In genomic region chr3:8822141-8822540, GRCh38 we compare ENCODE assay signal across 21 cellular contexts. TPM values are rescaled to one million over a fixed set of nuclear protein-coding genes. Genes with fewer than 3 reads are reported as not detected.
DNase-seq lines count a peak whose midpoint lies in the region; ATAC-seq lines count a peak whose summit lies in the region.
"Had no signal": no experiment of that assay in that cellular context is flagged by ENCODE, and none has a peak within 500 bp of the region (broad histone marks: within the 10 kb centered on the region; RNA-seq: fewer than 3 reads in every experiment).

No MANE protein-coding gene starts in this region.

- H2AFZ ChIP-seq in ACC112 (ENCODE audit: low read length, unreplicated experiment) = peak overlapping the region; percentile 28

- H3K27me3 ChIP-seq in ACC112 (ENCODE audit: insufficient read depth, low read length) = no peaks in the 10 kb centered on the region
- H3K27me3 ChIP-seq: gastrocnemius medialis, upper lobe of left lung had no signal

- no peak overlapping the region for H3K27ac Mint-ChIP-seq in activated CD4-positive, alpha-beta T cell treated with anti-CD3 and anti-CD28 coated beads, Interleukin-2, amount 10 ng/mL, durations not matched to agents 24 days and 14 days
- H3K27ac Mint-ChIP-seq: activated CD4-positive, alpha-beta T cell treated with anti-CD3 and anti-CD28 coated beads for 36 hours; brain; naive B cell had no signal

- peaks cover 20% of the 10 kb centered on the region for H3K9me3 Mint-ChIP-seq in activated CD4-positive, alpha-beta T cell treated with anti-CD3 and anti-CD28 coated beads, Interleukin-2, amount 10 ng/mL, durations not matched to agents 24 days and 14 days

- no peaks in the 10 kb centered on the region for H3K79me2 ChIP-seq in ACC112 (ENCODE audit: control insufficient read depth, insufficient read depth, low read length, unreplicated experiment)

- H3K36me3 Mint-ChIP-seq in activated CD4-positive, alpha-beta T cell treated with anti-CD3 and anti-CD28 coated beads, Interleukin-2, amount 10 ng/mL, durations not matched to agents 24 days and 14 days (ENCODE audit: low read depth) = peaks cover 1% of the 10 kb centered on the region

- H3K4me3 ChIP-seq in ACC112 (ENCODE audit: low read depth, low read length) = no peak overlapping the region
- H3K4me3 ChIP-seq: gastrocnemius medialis, GM12878, lower lobe of right lung, upper lobe of left lung had no signal

- intact Hi-C loops in activated CD4-positive, alpha-beta T cell treated with anti-CD3 and anti-CD28 coated beads, Interleukin-2, amount 10 ng/mL, durations not matched to agents 24 days and 14 days (cut with micrococcal nuclease) = no loop called here

- no peaks in the 10 kb centered on the region for H3K27me3 Mint-ChIP-seq in activated CD4-positive, alpha-beta T cell treated with anti-CD3 and anti-CD28 coated beads, Interleukin-2, amount 10 ng/mL, durations not matched to agents 24 days and 14 days
- H3K27me3 Mint-ChIP-seq: activated CD4-positive, alpha-beta T cell treated with anti-CD3 and anti-CD28 coated beads for 36 hours; brain had no signal

- ATAC-seq in HG02884 (IDR thresholded peaks at IDR 0.05; ENCODE audit: unreplicated experiment) = no peak
- ATAC-seq: activated CD4-positive, alpha-beta T cell treated with anti-CD3 and anti-CD28 coated beads for 36 hours; gastrocnemius medialis; GM12878; lower lobe of right lung; stimulated activated naive CD8-positive, alpha-beta T cell treated with anti-CD3 and anti-CD28 coated beads, Interleukin-15, Interleukin-2, amounts not matched to agents 100 U/mL and 50 U/mL, for 24 hours had no signal

- H3K27ac ChIP-seq in ACC112 (ENCODE audit: low read depth, low read length) = peak overlapping the region; percentile 43
- H3K27ac ChIP-seq: gastrocnemius medialis, lower lobe of right lung, upper lobe of left lung had no signal

- peaks cover 4% of the 10 kb centered on the region; the same call in 1 of the 2 replicates for H3K36me3 ChIP-seq in ACC112 (ENCODE audit: insufficient read depth, low read length)
- H3K36me3 ChIP-seq: gastrocnemius medialis, lower lobe of right lung, upper lobe of left lung had no signal

- no peak overlapping the region for H3K4me3 Mint-ChIP-seq in activated CD4-positive, alpha-beta T cell treated with anti-CD3 and anti-CD28 coated beads, Interleukin-2, amount 10 ng/mL, durations not matched to agents 24 days and 14 days
- H3K4me3 Mint-ChIP-seq: activated CD4-positive, alpha-beta T cell treated with anti-CD3 and anti-CD28 coated beads for 36 hours; brain; naive B cell had no signal

- H3K4me1 Mint-ChIP-seq in activated CD4-positive, alpha-beta T cell treated with anti-CD3 and anti-CD28 coated beads, Interleukin-2, amount 10 ng/mL, durations not matched to agents 24 days and 14 days = no peaks in the 10 kb centered on the region
- H3K4me1 Mint-ChIP-seq: activated CD4-positive, alpha-beta T cell treated with anti-CD3 and anti-CD28 coated beads for 36 hours; brain; naive B cell had no signal

- DNase-seq in HS-27A (ENCODE audit: low read depth) = peak; percentile 81
- peak; percentile 24 for DNase-seq in astrocyte of the hippocampus (ENCODE audit: low read depth, low spot score)
- DNase-seq in hepatic stellate cell (ENCODE audit: low spot score) = peak; percentile 42
- DNase-seq in activated CD4-positive, alpha-beta T cell treated with anti-CD3 and anti-CD28 coated beads, Interleukin-2, amount 10 ng/mL, durations not matched to agents 24 days and 14 days = no peak
- DNase-seq in retina = no peak
- no peak for DNase-seq in cerebellar cortex (ENCODE audit: low spot score)
- DNase-seq: activated CD4-positive, alpha-beta T cell treated with anti-CD3 and anti-CD28 coated beads for 36 hours; activated CD8-positive, alpha-beta memory T cell treated with anti-CD3 and anti-CD28 coated beads, Interleukin-2, amount 50 U/mL, for 48 hours; activated naive CD4-positive, alpha-beta T cell treated with Interleukin-2 at 50 U/mL for 16 hours; gastrocnemius medialis; Kasumi-1; lower lobe of right lung; naive B cell; NCI-H1417 treated with DMSO at 0.1 percent for 48 hours; posterior cingulate gyrus; stimulated activated naive CD8-positive, alpha-beta T cell treated with anti-CD3 and anti-CD28 coated beads, Interleukin-15, Interleukin-2, amounts not matched to agents 100 U/mL and 50 U/mL, for 24 hours; upper lobe of left lung had no signal

- H3K4me1 ChIP-seq in ACC112 (ENCODE audit: control insufficient read depth, insufficient read depth, low read length, unreplicated experiment) = peaks cover 18% of the 10 kb centered on the region
- H3K4me1 ChIP-seq: gastrocnemius medialis, lower lobe of right lung, upper lobe of left lung had no signal

RNA-seq across cellular contexts. Expression of gene OXTR, which starts 52.7 kb away (rescaled TPM):
- total RNA-seq in activated CD4-positive, alpha-beta T cell treated with anti-CD3 and anti-CD28 coated beads, Interleukin-2, amount 10 ng/mL, durations not matched to agents 24 days and 14 days = 0.70 and 0.78 TPM in 2 replicates

Comparison
In these comparisons a context has a peak if more than half of its experiments do, and no peak if none do; other contexts are left out.
1. DNase-seq: peak in HS-27A (single experiment), astrocyte of the hippocampus (single experiment) and hepatic stellate cell (single experiment); none in activated CD4-positive, alpha-beta T cell treated with anti-CD3 and anti-CD28 coated beads, Interleukin-2, amount 10 ng/mL, durations not matched to agents 24 days and 14 days (single experiment), retina (single experiment) and cerebellar cortex (single experiment).